ENCODE assay signal across 16 cellular contexts in genomic region chr1:92125204-92125603, GRCh38. TPM values are rescaled to one million over a fixed set of nuclear protein-coding genes. Genes with fewer than 3 reads are reported as not detected.
A peak's percentile ranks its signal among the peaks of the same experiment; 100 is the strongest.
DNase-seq lines count a peak whose midpoint lies in the region; ATAC-seq and TF ChIP-seq lines count a peak whose summit lies in the region.
"Had no signal": no experiment of that assay in that cellular context is flagged by ENCODE, and none has a peak within 500 bp of the region (broad histone marks: within the 10 kb centered on the region; RNA-seq: fewer than 3 reads in every experiment).

No MANE protein-coding gene starts in this region.

- intact Hi-C loops in sciatic nerve (cut with DNase I), result no loop called here

- H3K4me1 ChIP-seq in Loucy (ENCODE audit: insufficient read depth, low read length, poor library complexity, severe bottlenecking) (peaks cover 32% of the 10 kb centered on the region), mesodermal cell (ENCODE audit: control insufficient read depth, insufficient read depth, low read length, poor library complexity, severe bottlenecking) (peaks cover 13% of the 10 kb centered on the region)
- H3K4me1 ChIP-seq: A549, Caco-2, HAP-1 had no signal

- DNase-seq in SK-MEL-5 (ENCODE audit: low read depth, low spot score), result peak; percentile 71
- no peak for DNase-seq in sciatic nerve (ENCODE audit: low spot score)
- no peak for DNase-seq in activated T-cell treated with anti-CD3 and anti-CD28 coated beads, Interleukin-2, amount 50 U/mL, for 1 hour
- DNase-seq in superior temporal gyrus (ENCODE audit: extremely low spot score), result no peak
- DNase-seq: Caco-2; CD8-positive, alpha-beta T cell; DND-41; GDM1 had no signal

- in situ Hi-C loops in SK-MEL-5 (cut with HindIII; ENCODE audit: low pct_unique_long_range_greater_than_20kb, low sequenced_read_pairs), result no loop called here

- no peak overlapping the region for H3K4me3 ChIP-seq in Loucy (ENCODE audit: low read length, poor library complexity, severe bottlenecking)
- no peak overlapping the region for H3K4me3 ChIP-seq in mesodermal cell (ENCODE audit: extremely low read depth, insufficient read depth, low read length, poor library complexity, severe bottlenecking)
- H3K4me3 ChIP-seq: A549, HAP-1 had no signal

- H3F3A ChIP-seq in Loucy (ENCODE audit: low read depth), result peaks cover 9% of the 10 kb centered on the region; the same call in 1 of the 2 replicates

- H3K9me2 ChIP-seq in Loucy (replicated peaks; ENCODE audit: low read depth, low read length), result no peaks in the 10 kb centered on the region

- H3K79me2 ChIP-seq in Loucy (ENCODE audit: insufficient read depth, low read length), result no peaks in the 10 kb centered on the region

- H3K9me3 ChIP-seq in Loucy (ENCODE audit: insufficient read depth, low read depth, low read length), result no peaks in the 10 kb centered on the region
- no peaks in the 10 kb centered on the region for H3K9me3 ChIP-seq in mesodermal cell (ENCODE audit: control insufficient read depth, low read length)
- H3K9me3 ChIP-seq: A549, Caco-2, HAP-1 had no signal

- H4K20me1 ChIP-seq in Loucy (ENCODE audit: insufficient read depth, low read length, poor library complexity, severe bottlenecking), result no peaks in the 10 kb centered on the region

- TF ChIP-seq CTCF in Loucy (conservative IDR thresholded peaks at IDR 0.05; ENCODE audit: low read length), result no peak

- peak overlapping the region; percentile 68 for H3K27ac ChIP-seq in mesodermal cell (ENCODE audit: low read depth, low read length, severe bottlenecking)
- H3K27ac ChIP-seq: A549 had no signal

- no peaks in the 10 kb centered on the region for H3K36me3 ChIP-seq in Loucy (ENCODE audit: insufficient read depth, low read length)
- H3K36me3 ChIP-seq in mesodermal cell (ENCODE audit: control insufficient read depth, insufficient read depth, low read length), result no peaks in the 10 kb centered on the region
- H3K36me3 ChIP-seq: HAP-1 had no signal

- 0 out of 2 replicates have a peak overlapping the region, but pooled peaks have one; percentile 22 for H2AFZ ChIP-seq in Loucy (ENCODE audit: low read length)

- no peak overlapping the region for H3K9ac ChIP-seq in Loucy (ENCODE audit: low read depth, low read length, poor library complexity, severe bottlenecking)

- ATAC-seq in sciatic nerve (peak; percentile 55), GM19463 (IDR thresholded peaks at IDR 0.05; ENCODE audit: unreplicated experiment) (no peak)
- ATAC-seq: A549; CD8-positive, alpha-beta T cell had no signal

- no peaks in the 10 kb centered on the region for H3K27me3 ChIP-seq in Loucy (ENCODE audit: insufficient read depth, low read length, poor library complexity, severe bottlenecking)

- 54 to 60% methylated on average over 2 to 3 of the region's 4 CpGs for WGBS in mesodermal cell (ENCODE audit: insufficient coverage in 2 of 2), 2 experiments

- peak overlapping the region; percentile 36 for H3K4me2 ChIP-seq in Loucy (ENCODE audit: low read depth, low read length, poor library complexity, severe bottlenecking)
- H3K4me2 ChIP-seq: A549 had no signal

RNA-seq across cellular contexts. Expression of gene BTBD8, which starts 45.1 kb away (rescaled TPM):
- 2.9 and 4.2 TPM in 2 replicates for total RNA-seq in SK-MEL-5 (2014; rRNA removed; shearing (Covaris generic))
- 1.00 and 2.0 TPM in 2 replicates for polyA plus RNA-seq in SK-MEL-5 (2015; cell fraction: cytosol; rRNA removed)
- polyA plus RNA-seq in SK-MEL-5 (2015; cell fraction: nucleus; rRNA removed), result 5.3 and 7.0 TPM in 2 replicates
- 3.4 TPM for polyA plus RNA-seq in mesodermal cell (2013, experiment 1 of 2)
- polyA plus RNA-seq in mesodermal cell (2013, experiment 2 of 2), result 4.0 TPM
- total RNA-seq in sciatic nerve, result 14.9 TPM

RNA-seq across cellular contexts. Expression of gene SETSIP, which starts 50.0 kb away (rescaled TPM):
- not detected in 2 replicates for total RNA-seq in SK-MEL-5 (2014; rRNA removed; shearing (Covaris generic))
- not detected in 2 replicates for polyA plus RNA-seq in SK-MEL-5 (2015; cell fraction: cytosol; rRNA removed)
- not detected in 2 replicates for polyA plus RNA-seq in SK-MEL-5 (2015; cell fraction: nucleus; rRNA removed)
- not detected for polyA plus RNA-seq in mesodermal cell (2013, experiment 1 of 2)
- polyA plus RNA-seq in mesodermal cell (2013, experiment 2 of 2), result not detected
- not detected for total RNA-seq in sciatic nerve
- total RNA-seq: Caco-2, H1 had no signal
- polyA plus RNA-seq: BJ, CD14-positive monocyte had no signal
